ENCODE assay signal across 8 cellular contexts in the genomic region with DNA sequence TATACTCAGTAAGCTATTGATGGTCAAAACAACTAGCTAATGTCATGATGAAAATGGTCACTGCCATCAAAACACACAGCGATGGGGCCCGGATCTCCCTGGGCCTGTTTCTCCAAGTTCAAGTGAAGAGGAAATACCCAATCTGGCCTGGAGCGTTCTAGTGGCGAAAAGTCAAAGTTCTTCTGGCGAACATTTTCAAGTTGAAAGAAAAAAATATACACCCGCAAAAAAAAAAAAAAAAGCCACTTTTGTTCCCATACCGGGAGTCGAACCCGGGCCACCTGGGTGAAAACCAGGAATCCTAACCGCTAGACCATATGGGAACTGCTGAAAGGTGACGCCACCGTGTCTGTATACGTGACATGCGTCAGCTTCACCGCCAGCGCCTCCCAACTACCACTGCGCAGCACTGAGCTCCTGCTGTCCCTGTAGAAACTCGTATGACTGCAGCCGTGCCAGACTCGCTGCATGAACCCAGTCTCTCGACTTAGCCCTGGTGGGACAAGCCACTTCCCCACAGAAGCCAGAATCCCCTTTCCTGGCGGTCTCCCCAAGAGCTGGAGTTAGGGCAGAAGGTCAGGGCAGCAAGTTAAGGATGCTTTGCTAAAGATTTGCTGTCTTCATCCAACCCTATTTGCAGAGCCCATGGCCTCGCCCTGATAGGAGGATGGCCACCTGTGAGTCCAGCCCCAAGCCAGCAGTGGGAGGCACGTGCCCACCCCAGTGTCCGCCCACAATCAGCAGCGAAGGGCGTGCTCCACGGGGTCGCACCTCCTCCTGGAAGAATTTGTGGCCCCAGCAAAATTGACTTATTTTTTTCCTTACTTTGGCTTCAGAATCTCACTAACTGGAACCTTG. TPM values are rescaled to one million over a fixed set of nuclear protein-coding genes. Genes with fewer than 3 reads are reported as not detected.
DNase-seq lines count a peak whose midpoint lies in the region; FAIRE-seq and TF ChIP-seq lines count a peak whose summit lies in the region.

No MANE protein-coding gene starts in this region.

- DNase-seq in AG09319 (ENCODE audit: extremely low read depth, low read depth) (peak; percentile 41), frontal cortex (ENCODE audit: low spot score in 2 of 2) (peak; percentile 44 to 75), uterus (peak; percentile 56 to 67)
- DNase-seq in activated naive CD4-positive, alpha-beta T cell treated with anti-CD3 and anti-CD28 coated beads, Interleukin-2, amount 10 ng/mL, durations not matched to agents 7 days and 5 days: peak; percentile 66
- DNase-seq in NK-92 treated with Interleukin-12 subunit alpha and Interleukin-12 subunit beta, amount 100 ng/mL, for 24 hours (lab: John Stamatoyannopoulos, UW): no peak

- H3K36me3 Mint-ChIP-seq in activated naive CD4-positive, alpha-beta T cell treated with anti-CD3 and anti-CD28 coated beads, Interleukin-2, amount 10 ng/mL, durations not matched to agents 7 days and 5 days: peaks cover 22% of the 10 kb centered on the region

- no peak for TF ChIP-seq POLR2A in uterus (IDR thresholded peaks at IDR 0.05)

- H3F3A ChIP-seq in OCI-LY1 (ENCODE audit: insufficient read depth, low read length): no peaks in the 10 kb centered on the region; the same call in 1 of the 2 replicates

- H2AFZ ChIP-seq in OCI-LY1 (ENCODE audit: low read length) (no peak overlapping the region), neuron (ENCODE audit: low read depth, low read length) (peak overlapping the region; percentile 30)

- H3K27me3 ChIP-seq in OCI-LY1 (ENCODE audit: insufficient read depth, low read length) (no peaks in the 10 kb centered on the region), neuron (ENCODE audit: insufficient read depth, low read length) (no peaks in the 10 kb centered on the region), uterus (no peaks in the 10 kb centered on the region)

- H3K36me3 ChIP-seq in HEK293 (ENCODE audit: control insufficient read depth in 2 of 2, insufficient read depth in 1 of 2, low read length in 2 of 2) (peaks cover 0 to 25% of the 10 kb centered on the region in 2 experiments; a peak in 1 of 3 replicates), OCI-LY1 (ENCODE audit: insufficient read depth, low read length) (peaks cover 33% of the 10 kb centered on the region), neuron (ENCODE audit: insufficient read depth, low read length) (peaks cover 11% of the 10 kb centered on the region), uterus (no peaks in the 10 kb centered on the region)

- H3K4me1 ChIP-seq in HEK293 (ENCODE audit: control insufficient read depth, insufficient read depth, low read length): no peaks in the 10 kb centered on the region
- H3K4me1 ChIP-seq in OCI-LY1 (ENCODE audit: insufficient read depth, low read length, severe bottlenecking): peaks cover 50% of the 10 kb centered on the region
- peaks cover 11% of the 10 kb centered on the region for H3K4me1 ChIP-seq in neuron (ENCODE audit: insufficient read depth, low read length)
- H3K4me1 ChIP-seq in uterus: no peaks in the 10 kb centered on the region

- peak overlapping the region; percentile 44 for H3K4me2 ChIP-seq in OCI-LY1 (ENCODE audit: low read length)

- no peak for FAIRE-seq in frontal cortex (lab: Jason Lieb, UNC)

- no peaks in the 10 kb centered on the region for H3K9me3 ChIP-seq in HEK293 (ENCODE audit: control insufficient read depth, insufficient read depth, low read depth, low read length)
- 0 out of 2 replicates have a peak, but pooled peaks cover 4% of the 10 kb centered on the region for H3K9me3 ChIP-seq in OCI-LY1 (ENCODE audit: low read length)
- peaks cover 3% of the 10 kb centered on the region for H3K9me3 ChIP-seq in neuron (ENCODE audit: low read length)
- H3K9me3 ChIP-seq in uterus: no peaks in the 10 kb centered on the region

- no peaks in the 10 kb centered on the region for H3K9me3 Mint-ChIP-seq in activated naive CD4-positive, alpha-beta T cell treated with anti-CD3 and anti-CD28 coated beads, Interleukin-2, amount 10 ng/mL, durations not matched to agents 7 days and 5 days

- no peaks in the 10 kb centered on the region for H4K20me1 ChIP-seq in OCI-LY1 (ENCODE audit: insufficient read depth, low read length)

- H3K9ac ChIP-seq in OCI-LY1 (ENCODE audit: low read length): peak overlapping the region; percentile 8; the same call in 1 of the 2 replicates

- intact Hi-C loops in uterus (cut with DNase I; ENCODE audit: low total_unique reads): loop anchor here (10.0 kb wide), 1 partner anchor 152 kb away; a partner anchor contains a TSS

- H3K27ac ChIP-seq in HEK293 (ENCODE audit: extremely low read depth, low read depth, low read length) (no peak overlapping the region; the same call in 1 of the 2 replicates), OCI-LY1 (ENCODE audit: low read depth, low read length, poor library complexity, severe bottlenecking) (peak overlapping the region; percentile 40), uterus (no peak overlapping the region)

- peaks cover 7% of the 10 kb centered on the region for H3K27me3 Mint-ChIP-seq in activated naive CD4-positive, alpha-beta T cell treated with anti-CD3 and anti-CD28 coated beads, Interleukin-2, amount 10 ng/mL, durations not matched to agents 7 days and 5 days

- peak overlapping the region; percentile 29 for H3K4me3 Mint-ChIP-seq in activated naive CD4-positive, alpha-beta T cell treated with anti-CD3 and anti-CD28 coated beads, Interleukin-2, amount 10 ng/mL, durations not matched to agents 7 days and 5 days

- POLR2A ChIA-PET in HEK293 (lab: Yijun Ruan, JAX): interaction anchor here (0.7 to 1.5 kb wide), 3 partner anchors 152 to 1615 kb away, joined by 3 to 8 read pairs (median 3); a partner anchor contains a TSS

- H3K9me2 ChIP-seq in OCI-LY1 (ENCODE audit: low read depth, low read length): no peaks in the 10 kb centered on the region

- TF ChIP-seq CTCF in AG09319 (IDR thresholded peaks at IDR 0.05; ENCODE audit: low read depth, low read length) (no peak), HEK293 (tag by site-specific recombination; IDR thresholded peaks at IDR 0.05) (no peak), OCI-LY1 (IDR thresholded peaks at IDR 0.05; ENCODE audit: low read length) (no peak), uterus (IDR thresholded peaks at IDR 0.05) (no peak)

- peak overlapping the region; percentile 56 for H3K4me3 ChIP-seq in HEK293 (ENCODE audit: low read depth, low read length)
- peak overlapping the region; percentile 26 for H3K4me3 ChIP-seq in OCI-LY1 (ENCODE audit: low read depth, low read length, poor library complexity, severe bottlenecking)
- peak overlapping the region; percentile 56 for H3K4me3 ChIP-seq in neuron (ENCODE audit: low read length)
- H3K4me3 ChIP-seq in uterus: no peak overlapping the region

- CTCF ChIA-PET in HEK293 (lab: Yijun Ruan, JAX): interaction anchor here (0.6 to 1.4 kb wide), 3 partner anchors 32 to 402 kb away, joined by 3 to 4 read pairs (median 3); no protein-coding TSS in a partner anchor
- CTCF ChIA-PET in activated naive CD4-positive, alpha-beta T cell treated with anti-CD3 and anti-CD28 coated beads, Interleukin-2, amount 10 ng/mL, durations not matched to agents 7 days and 5 days (lab: Charles Lee): no interaction called here

- H3K4me1 Mint-ChIP-seq in activated naive CD4-positive, alpha-beta T cell treated with anti-CD3 and anti-CD28 coated beads, Interleukin-2, amount 10 ng/mL, durations not matched to agents 7 days and 5 days: peaks cover 25% of the 10 kb centered on the region

- H3K27ac Mint-ChIP-seq in activated naive CD4-positive, alpha-beta T cell treated with anti-CD3 and anti-CD28 coated beads, Interleukin-2, amount 10 ng/mL, durations not matched to agents 7 days and 5 days: peak overlapping the region; percentile 62

- no peaks in the 10 kb centered on the region for H3K79me2 ChIP-seq in OCI-LY1 (ENCODE audit: insufficient read depth, low read length)

TF ChIP-seq in HEK293, 187 proteins besides CTCF, POLR2A, EP300 and RAD21 (continues in another document):
- no peak for TF ChIP-seq BCL11A (tag by site-specific recombination; IDR thresholded peaks at IDR 0.05; ENCODE audit: low read depth)
- TF ChIP-seq ZNF433 (tag by site-specific recombination; IDR thresholded peaks at IDR 0.05; ENCODE audit: low read depth): no peak
- no peak for TF ChIP-seq ZNF510 (tag by site-specific recombination; IDR thresholded peaks at IDR 0.05; ENCODE audit: insufficient replicate concordance)
- peak; percentile 41; the same call in 1 of the 2 replicates for TF ChIP-seq ZNF501 (tag by site-specific recombination; IDR thresholded peaks at IDR 0.05)
- TF ChIP-seq, protein P1, sequence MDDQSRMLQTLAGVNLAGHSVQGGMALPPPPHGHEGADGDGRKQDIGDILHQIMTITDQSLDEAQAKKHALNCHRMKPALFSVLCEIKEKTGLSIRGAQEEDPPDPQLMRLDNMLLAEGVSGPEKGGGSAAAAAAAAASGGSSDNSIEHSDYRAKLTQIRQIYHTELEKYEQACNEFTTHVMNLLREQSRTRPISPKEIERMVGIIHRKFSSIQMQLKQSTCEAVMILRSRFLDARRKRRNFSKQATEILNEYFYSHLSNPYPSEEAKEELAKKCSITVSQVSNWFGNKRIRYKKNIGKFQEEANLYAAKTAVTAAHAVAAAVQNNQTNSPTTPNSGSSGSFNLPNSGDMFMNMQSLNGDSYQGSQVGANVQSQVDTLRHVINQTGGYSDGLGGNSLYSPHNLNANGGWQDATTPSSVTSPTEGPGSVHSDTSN (CRISPR knock-in tag; IDR thresholded peaks at IDR 0.05): no peak
- 0 out of 2 replicates have a peak, but pooled peaks have one; percentile 26 for TF ChIP-seq ZNF324 (tag by site-specific recombination; IDR thresholded peaks at IDR 0.05)
- TF ChIP-seq, protein P2, sequence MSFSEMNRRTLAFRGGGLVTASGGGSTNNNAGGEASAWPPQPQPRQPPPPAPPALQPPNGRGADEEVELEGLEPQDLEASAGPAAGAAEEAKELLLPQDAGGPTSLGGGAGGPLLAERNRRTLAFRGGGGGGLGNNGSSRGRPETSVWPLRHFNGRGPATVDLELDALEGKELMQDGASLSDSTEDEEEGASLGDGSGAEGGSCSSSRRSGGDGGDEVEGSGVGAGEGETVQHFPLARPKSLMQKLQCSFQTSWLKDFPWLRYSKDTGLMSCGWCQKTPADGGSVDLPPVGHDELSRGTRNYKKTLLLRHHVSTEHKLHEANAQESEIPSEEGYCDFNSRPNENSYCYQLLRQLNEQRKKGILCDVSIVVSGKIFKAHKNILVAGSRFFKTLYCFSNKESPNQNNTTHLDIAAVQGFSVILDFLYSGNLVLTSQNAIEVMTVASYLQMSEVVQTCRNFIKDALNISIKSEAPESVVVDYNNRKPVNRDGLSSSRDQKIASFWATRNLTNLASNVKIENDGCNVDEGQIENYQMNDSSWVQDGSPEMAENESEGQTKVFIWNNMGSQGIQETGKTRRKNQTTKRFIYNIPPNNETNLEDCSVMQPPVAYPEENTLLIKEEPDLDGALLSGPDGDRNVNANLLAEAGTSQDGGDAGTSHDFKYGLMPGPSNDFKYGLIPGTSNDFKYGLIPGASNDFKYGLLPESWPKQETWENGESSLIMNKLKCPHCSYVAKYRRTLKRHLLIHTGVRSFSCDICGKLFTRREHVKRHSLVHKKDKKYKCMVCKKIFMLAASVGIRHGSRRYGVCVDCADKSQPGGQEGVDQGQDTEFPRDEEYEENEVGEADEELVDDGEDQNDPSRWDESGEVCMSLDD (tag by site-specific recombination; IDR thresholded peaks at IDR 0.05): no peak
- no peak for TF ChIP-seq ZNF585B (tag by site-specific recombination; IDR thresholded peaks at IDR 0.05)

RNA-seq across cellular contexts. Expression of a gene that starts 5.6 kb away (rescaled TPM):
- total RNA-seq in frontal cortex (37.5 TPM), uterus (10 to 100 TPM; 25.1 to 51.8 (median 43.3) TPM)

RNA-seq across cellular contexts. Expression of a gene that starts 18.8 kb away (rescaled TPM):
- total RNA-seq in frontal cortex (11.8 TPM), uterus (10 to 100 TPM; 29.6 to 65.6 (median 46.3) TPM)

Comparison
In these comparisons a context has a peak if more than half of its experiments do, and no peak if none do; other contexts are left out.
1. H3K4me3 ChIP-seq: peak in HEK293 (single experiment), OCI-LY1 (single experiment) and neuron (single experiment); none in uterus (0 of 2).